In genomic region chr1:243834130-243834529, GRCh38 we compare ENCODE assay signal across 26 cellular contexts. TPM values are rescaled to one million over a fixed set of nuclear protein-coding genes. Genes with fewer than 3 reads are reported as not detected.
DNase-seq lines count a peak whose midpoint lies in the region; ATAC-seq, FAIRE-seq and TF ChIP-seq lines count a peak whose summit lies in the region.
"Had no signal": no experiment of that assay in that cellular context is flagged by ENCODE, and none has a peak within 500 bp of the region (broad histone marks: within the 10 kb centered on the region; RNA-seq: fewer than 3 reads in every experiment).

No MANE protein-coding gene starts in this region.

- intact Hi-C loops in tibial artery (cut with DNase I; ENCODE audit: low total_unique reads) = no loop called here
- intact Hi-C loops in CD4-positive, alpha-beta T cell (cut with DNase I, micrococcal nuclease) = no loop called here

- no peak for ATAC-seq in HG03565 (IDR thresholded peaks at IDR 0.05; ENCODE audit: unreplicated experiment)
- no peak for ATAC-seq in CD4-positive, alpha-beta T cell (ENCODE audit: poor library complexity)
- ATAC-seq: CD8-positive, alpha-beta T cell; GM12878 had no signal

- FAIRE-seq in H54 (lab: Jason Lieb, UNC) (peak; percentile 57), HTR-8/SVneo (lab: Jason Lieb, UNC) (peak; percentile 81)
- FAIRE-seq: A204.1, GM12878, GM12892, GM18507 had no signal

- H3K27ac Mint-ChIP-seq in CD4-positive, alpha-beta T cell = no peak overlapping the region
- H3K27ac Mint-ChIP-seq: CD14-positive monocyte; CD8-positive, alpha-beta T cell had no signal

- H3K9me3 ChIP-seq in tibial artery = peaks cover 0 to 12% (median 0%) of the 10 kb centered on the region in 3 donors
- H3K9me3 ChIP-seq in CD4-positive, alpha-beta T cell (ENCODE audit: control insufficient read depth, low read length) = no peaks in the 10 kb centered on the region
- H3K9me3 ChIP-seq: BE2C, Caco-2 had no signal

- peaks cover 7 to 17% (median 9%) of the 10 kb centered on the region in 3 donors for H3K36me3 ChIP-seq in tibial artery

- peaks cover 0 to 36% (median 0%) of the 10 kb centered on the region in 4 donors for H3K4me1 ChIP-seq in tibial artery
- H3K4me1 ChIP-seq: BE2C, BLaER1, Caco-2 had no signal

- H3K36me3 Mint-ChIP-seq in CD4-positive, alpha-beta T cell (ENCODE audit: low read depth) = peaks cover 70% of the 10 kb centered on the region

- peaks cover 70% of the 10 kb centered on the region for H3K4me1 Mint-ChIP-seq in CD4-positive, alpha-beta T cell (ENCODE audit: low read depth)

- H3K27me3 ChIP-seq in tibial artery = no peaks in the 10 kb centered on the region
- no peaks in the 10 kb centered on the region for H3K27me3 ChIP-seq in CD4-positive, alpha-beta T cell (ENCODE audit: control insufficient read depth, insufficient read depth, low read length)
- H3K27me3 ChIP-seq: BE2C, BLaER1 had no signal

- POLR2A ChIA-PET in CD4-positive, alpha-beta T cell (lab: Charles Lee) = no interaction called here

- no peak for TF ChIP-seq CTCF in tibial artery (IDR thresholded peaks at IDR 0.05)
- TF ChIP-seq CTCF in CD4-positive, alpha-beta T cell (IDR thresholded peaks at IDR 0.05) = no peak

- DNase-seq in H54 (ENCODE audit: insufficient read length, low spot score) (no peak), HTR-8/SVneo (ENCODE audit: insufficient read length, low spot score) (no peak), tibial artery (no peak)
- no peak for DNase-seq in CD4-positive, alpha-beta T cell
- DNase-seq: 8988T; ACHN; BE2C; C1 segment of cervical spinal cord; Caco-2; Calu3; CD4-positive, CD25-positive, alpha-beta regulatory T cell; CD8-positive, alpha-beta T cell; DMS 273 treated with DMSO at 0.1 percent for 48 hours; DMS153; DMS53; DMS79; DND-41; EL; GDM1 had no signal

- CTCF ChIA-PET in CD4-positive, alpha-beta T cell (lab: Charles Lee) = no interaction called here

- no peak for TF ChIP-seq POLR2A in H54 (IDR thresholded peaks at IDR 0.05; ENCODE audit: low read depth, low read length)

- H3K9me3 Mint-ChIP-seq in CD4-positive, alpha-beta T cell = peaks cover 3% of the 10 kb centered on the region

- H3K4me3 Mint-ChIP-seq in CD4-positive, alpha-beta T cell = no peak overlapping the region
- H3K4me3 Mint-ChIP-seq: CD14-positive monocyte; CD4-positive, CD25-positive, alpha-beta regulatory T cell; CD8-positive, alpha-beta T cell had no signal

- no peak overlapping the region for H3K27ac ChIP-seq in tibial artery
- no peak overlapping the region for H3K27ac ChIP-seq in CD4-positive, alpha-beta T cell (ENCODE audit: low read depth, low read length)
- H3K27ac ChIP-seq: BLaER1 had no signal

- no peak overlapping the region for H3K4me3 ChIP-seq in tibial artery
- H3K4me3 ChIP-seq: BLaER1, GM12878 had no signal

- H3K27me3 Mint-ChIP-seq in CD4-positive, alpha-beta T cell = no peaks in the 10 kb centered on the region
- H3K27me3 Mint-ChIP-seq: CD4-positive, CD25-positive, alpha-beta regulatory T cell had no signal

RNA-seq across cellular contexts. Expression of gene AKT3, which starts 15.9 kb away (rescaled TPM):
- 10 to 100 TPM; 80.4 to 88.5 TPM for total RNA-seq in CD4-positive, alpha-beta T cell
